8 cellular contexts compared by ENCODE assay signal in the genomic region with DNA sequence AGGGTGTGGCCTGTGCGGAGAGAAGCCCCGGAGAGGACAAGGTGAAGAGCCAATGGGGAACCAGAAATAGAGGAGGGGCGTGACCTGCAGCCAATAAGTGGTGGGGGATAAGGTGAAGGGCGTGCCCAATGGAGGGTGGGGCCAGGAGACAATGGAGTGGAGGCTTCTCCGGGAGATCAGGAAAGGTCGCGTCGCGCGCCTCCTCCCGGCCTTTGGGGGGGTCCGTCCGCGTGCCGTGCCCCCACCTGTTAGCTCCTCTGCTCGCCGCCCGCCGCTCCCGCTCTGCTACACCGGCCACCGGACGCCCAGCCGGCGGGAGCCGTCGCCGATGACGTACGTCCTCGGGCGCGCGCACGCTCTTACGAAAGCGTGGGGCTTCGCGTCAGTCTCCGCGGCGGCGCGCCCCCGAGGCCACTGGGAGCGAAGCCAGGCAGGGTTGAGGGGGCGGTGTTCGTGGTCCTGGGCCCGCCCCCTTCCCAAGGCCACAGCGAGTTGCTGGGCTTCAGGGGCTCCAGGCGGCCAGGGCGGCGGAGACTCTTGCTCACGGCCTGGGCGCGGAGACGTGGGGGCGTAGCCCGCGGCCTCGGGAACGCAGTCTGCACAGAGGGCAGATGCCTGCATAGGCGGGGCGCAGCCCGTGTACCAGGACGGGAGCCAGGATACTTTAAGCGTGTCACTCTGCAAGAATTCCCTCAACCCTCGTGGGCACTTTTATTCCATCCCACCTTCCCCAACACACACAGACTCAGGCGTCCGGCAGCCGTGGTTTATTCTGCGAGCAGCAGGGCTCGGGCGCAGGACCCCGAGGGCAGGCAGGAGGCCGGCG. TPM values are rescaled to one million over a fixed set of nuclear protein-coding genes. Genes with fewer than 3 reads are reported as not detected.
A peak's percentile ranks its signal among the peaks of the same experiment; 100 is the strongest.
DNase-seq lines count a peak whose midpoint lies in the region; ATAC-seq, FAIRE-seq and TF ChIP-seq lines count a peak whose summit lies in the region.

Gene MATCAP1 (minus strand): TSS at position 337 of the 826 bp plus-strand sequence. CDS start 3,353 bp downstream, outside the sequence.

- peak; percentile 94 for ATAC-seq in HG03175 (IDR thresholded peaks at IDR 0.05; ENCODE audit: unreplicated experiment)

- peaks cover 48% of the 10 kb centered on the region for H3K4me1 ChIP-seq in mammary epithelial cell (ENCODE audit: insufficient read depth, low read length)
- H3K4me1 ChIP-seq in small intestine (ENCODE audit: control insufficient read depth in 2 of 2, insufficient read depth in 1 of 2, low read depth in 1 of 2, low read length in 1 of 2), result peaks cover 3 to 5% of the 10 kb centered on the region in 2 donors

- CTCF ChIA-PET in mammary epithelial cell (lab: Charles Lee; ENCODE audit: low non-redundant PET), result interaction anchor here (0.6 to 0.7 kb wide), 2 partner anchors 14 to 166 kb away, joined by 3 read pairs; partner anchors contain the start of gene NOL3

- H3K4me3 ChIP-seq in WERI-Rb-1 (ENCODE audit: low read depth, low read length) (peak within 1 kb of the TSS; percentile 54), mammary epithelial cell (replicated peaks in 1 of 3; ENCODE audit: insufficient read depth in 1 of 3, low read depth in 2 of 3, low read length in 3 of 3) (peak within 1 kb of the TSS; percentile 43 to 82 (median 69)), small intestine (ENCODE audit: low read depth in 1 of 2, low read length in 2 of 2) (peak within 1 kb of the TSS; percentile 58)

- peak within 1 kb of the TSS; percentile 100 for H3K4me2 ChIP-seq in mammary epithelial cell (ENCODE audit: insufficient read depth, low read depth, low read length)

- peak within 1 kb of the TSS; percentile 72 for H3K9ac ChIP-seq in mammary epithelial cell (ENCODE audit: insufficient read depth, low read length)

- dilution Hi-C loops in mammary epithelial cell (cut with HindIII; ENCODE audit: low sequenced_read_pairs), result loop anchor here (5.0 kb wide), 1 partner anchor 42 kb away; no protein-coding TSS in a partner anchor

- peak within 1 kb of the TSS; percentile 85 for H2AFZ ChIP-seq in mammary epithelial cell (ENCODE audit: low read depth, low read length)

- 1% methylated on average over 56 of the region's 77 CpGs for WGBS in mammary epithelial cell (ENCODE audit: low coverage, missing lambda C conversion rate)
- WGBS in small intestine, 3 donors, result 0 to 1% (median 0%) methylated on average over 62 to 77 of the region's 77 CpGs

- no peak for FAIRE-seq in small intestine (lab: Jason Lieb, UNC)

- no peaks in the 10 kb centered on the region for H3K27me3 ChIP-seq in WERI-Rb-1 (ENCODE audit: insufficient read depth, low read depth, severe bottlenecking)
- H3K27me3 ChIP-seq in mammary epithelial cell (ENCODE audit: insufficient read depth, low read length), result no peaks in the 10 kb centered on the region
- no peaks in the 10 kb centered on the region for H3K27me3 ChIP-seq in small intestine (ENCODE audit: control insufficient read depth in 2 of 2, insufficient read depth in 2 of 2, low read length in 2 of 2)

- H3K27ac ChIP-seq in WERI-Rb-1, result peak within 1 kb of the TSS; percentile 98
- H3K27ac ChIP-seq in mammary epithelial cell (ENCODE audit: insufficient read depth, low read depth, low read length), result peak within 1 kb of the TSS; percentile 76
- peak within 1 kb of the TSS; percentile 89 to 98 for H3K27ac ChIP-seq in small intestine (ENCODE audit: low read depth in 1 of 2, low read length in 1 of 2)

- H3K36me3 ChIP-seq in WERI-Rb-1 (peaks cover 19% of the 10 kb centered on the region), mammary epithelial cell (ENCODE audit: insufficient read depth, low read length) (no peaks in the 10 kb centered on the region), small intestine (ENCODE audit: control insufficient read depth in 2 of 2, insufficient read depth in 2 of 2, low read length in 2 of 2) (no peaks in the 10 kb centered on the region)

- intact Hi-C loops in mammary epithelial cell (cut with micrococcal nuclease), result loop anchor here (2.0 kb wide), 1 partner anchor 229 kb away; no protein-coding TSS in a partner anchor

- peak; percentile 99 for DNase-seq in AG08395 (ENCODE audit: low spot score)
- DNase-seq in NCI-H2227 treated with DMSO at 0.1 percent for 48 hours (lab: John Stamatoyannopoulos, UW), result peak; percentile 95
- DNase-seq in WERI-Rb-1, result peak; percentile 98
- peak; percentile 97 for DNase-seq in mammary epithelial cell
- peak; percentile 98 for DNase-seq in iPS-NIHi7 (ENCODE audit: extremely low spot score)
- DNase-seq in small intestine, result peak; percentile 99

- BruUV-seq in mammary epithelial cell (replicated peaks; lab: Mats Ljungman, UMichigan), result no TSS peak

- peaks cover 23% of the 10 kb centered on the region for H3K79me2 ChIP-seq in mammary epithelial cell (ENCODE audit: insufficient read depth, low read length)

- no peaks in the 10 kb centered on the region for H4K20me1 ChIP-seq in mammary epithelial cell (ENCODE audit: insufficient read depth, low read length)

- in situ Hi-C loops in GM18951 (cut with MboI; ENCODE audit: low sequenced_read_pairs, unreplicated experiment) (no loop called here), mammary epithelial cell (cut with MboI; ENCODE audit: low sequenced_read_pairs in 2 of 2) (no loop called here)

- peak; percentile 61 for TF ChIP-seq POLR2A in GM18951 (IDR thresholded peaks at IDR 0.05; ENCODE audit: extremely low read depth, insufficient read depth, insufficient read length)

- no peaks in the 10 kb centered on the region for H3K9me3 ChIP-seq in WERI-Rb-1 (ENCODE audit: severe bottlenecking)
- H3K9me3 ChIP-seq in mammary epithelial cell (replicated peaks; ENCODE audit: insufficient read depth, low read length), result no peaks in the 10 kb centered on the region
- no peaks in the 10 kb centered on the region for H3K9me3 ChIP-seq in small intestine (ENCODE audit: control insufficient read depth, low read depth)

- TF ChIP-seq CTCF in WERI-Rb-1 (IDR thresholded peaks at IDR 0.05; ENCODE audit: low read depth, low read length), result no peak
- TF ChIP-seq CTCF in mammary epithelial cell (conservative IDR thresholded peaks at IDR 0.05 in 1 of 2, IDR thresholded peaks at IDR 0.05 in 1 of 2; ENCODE audit: extremely low read depth in 1 of 2, insufficient read depth in 1 of 2, low read depth in 1 of 2, low read length in 2 of 2), result no peak

RNA-seq across cellular contexts. Expression of gene MATCAP1, which starts in this region (rescaled TPM):
- 10 to 100 TPM in 1 of 2 donors, 1 to 10 TPM in 1; 8.0 to 24.9 TPM for total RNA-seq in mammary epithelial cell
- polyA plus RNA-seq in mammary epithelial cell, result 12.1 TPM
- 3.9 TPM for polyA minus RNA-seq in mammary epithelial cell
- 10 to 100 TPM; 15.7 to 19.0 (median 18.2) TPM for polyA plus RNA-seq in small intestine

Comparison
In these comparisons a context has a peak if more than half of its experiments do, and no peak if none do; other contexts are left out.
1. Peak in every context shown above with its lines: DNase-seq, ATAC-seq, H3K4me3 ChIP-seq and H3K27ac ChIP-seq.